ENCODE assay signal across 23 cellular contexts in the genomic region with DNA sequence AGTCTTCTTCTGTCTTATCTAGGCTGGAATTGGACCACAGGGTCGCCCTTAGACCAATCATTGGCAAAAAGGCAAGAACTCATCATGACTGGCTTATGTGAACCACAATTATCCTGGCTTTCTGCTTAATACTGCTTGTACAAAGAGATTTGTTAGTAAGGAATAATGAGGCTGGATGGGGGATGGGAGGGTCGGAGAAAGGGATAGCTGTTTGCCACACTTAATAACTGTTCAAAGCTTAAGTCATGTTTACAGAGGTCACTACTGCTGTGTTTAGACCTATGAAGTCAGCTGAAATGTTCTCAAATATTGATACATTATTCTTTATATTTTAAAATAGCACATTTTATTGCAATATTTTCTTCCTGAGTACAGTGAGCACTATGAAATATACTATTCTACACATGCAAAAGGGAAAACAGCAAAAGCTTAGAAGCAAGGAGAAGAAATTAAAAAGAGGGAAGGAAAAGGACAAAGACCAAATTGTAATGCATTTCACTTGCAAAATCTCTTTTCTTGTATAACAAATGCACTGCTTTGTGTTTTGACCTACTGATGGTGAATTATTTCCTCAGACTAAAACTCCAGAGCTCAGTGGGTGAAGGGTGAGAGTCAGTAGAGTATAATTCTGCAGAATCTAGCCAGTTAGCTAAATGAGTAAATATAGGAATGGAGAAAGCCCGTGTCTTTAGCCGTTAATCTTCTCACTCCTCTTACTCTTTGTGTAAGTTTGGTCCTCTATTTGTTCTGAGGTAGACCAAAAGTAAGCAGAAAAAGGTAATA.
DNase-seq lines count a peak whose midpoint lies in the region; ATAC-seq, FAIRE-seq and TF ChIP-seq lines count a peak whose summit lies in the region.
"Had no signal": no experiment of that assay in that cellular context is flagged by ENCODE, and none has a peak within 500 bp of the region (broad histone marks: within the 10 kb centered on the region; RNA-seq: fewer than 3 reads in every experiment).

No MANE protein-coding gene starts in this region.

- ATAC-seq in HG02759 (IDR thresholded peaks at IDR 0.05; ENCODE audit: unreplicated experiment) = peak; percentile 13
- ATAC-seq in naive thymus-derived CD4-positive, alpha-beta T cell = no peak
- ATAC-seq in left lung = no peak
- ATAC-seq: left ventricle myocardium superior, PC-3 had no signal

- H3K4me1 Mint-ChIP-seq in neural progenitor cell = peaks cover 43% of the 10 kb centered on the region
- no peaks in the 10 kb centered on the region for H3K4me1 Mint-ChIP-seq in naive thymus-derived CD4-positive, alpha-beta T cell
- H3K4me1 Mint-ChIP-seq: activated CD4-positive, alpha-beta memory T cell treated with anti-CD3 and anti-CD28 coated beads, Interleukin-2, amount 10 ng/mL, durations not matched to agents 7 days and 5 days; activated naive CD4-positive, alpha-beta T cell treated with anti-CD3 and anti-CD28 coated beads, Interleukin-2, amount 10 ng/mL, durations not matched to agents 7 days and 5 days had no signal

- peak; percentile 41 for FAIRE-seq in D721Med (lab: Jason Lieb, UNC)
- FAIRE-seq: A204.1 had no signal

- TF ChIP-seq CTCF in D721Med (IDR thresholded peaks at IDR 0.05; ENCODE audit: insufficient read depth, missing control alignments) (no peak), WERI-Rb-1 (IDR thresholded peaks at IDR 0.05; ENCODE audit: low read depth, low read length) (no peak), neural progenitor cell (IDR thresholded peaks at IDR 0.05) (no peak), left lung (IDR thresholded peaks at IDR 0.05) (no peak), BE2C (IDR thresholded peaks at IDR 0.05; ENCODE audit: low read depth, low read length) (no peak)

- peaks cover 31% of the 10 kb centered on the region for H3K4me1 ChIP-seq in neural progenitor cell
- H3K4me1 ChIP-seq in naive thymus-derived CD4-positive, alpha-beta T cell (ENCODE audit: control insufficient read depth in 2 of 2, insufficient read depth in 2 of 2, low read length in 2 of 2) = no peaks in the 10 kb centered on the region
- H3K4me1 ChIP-seq in left lung = peaks cover 9 to 11% of the 10 kb centered on the region in 2 donors
- no peaks in the 10 kb centered on the region; the same call in 1 of the 2 replicates for H3K4me1 ChIP-seq in BE2C
- H3K4me1 ChIP-seq: ascending aorta, BLaER1 had no signal

- no peaks in the 10 kb centered on the region for H3K79me2 ChIP-seq in neural progenitor cell (ENCODE audit: low read depth)

- no peak overlapping the region for H3K9ac ChIP-seq in neural progenitor cell
- H3K9ac ChIP-seq: BLaER1 had no signal

- DNase-seq in D721Med (ENCODE audit: insufficient read length, low spot score) = no peak
- DNase-seq in WERI-Rb-1 = peak; percentile 59
- DNase-seq in neural progenitor cell (ENCODE audit: low spot score) = peak; percentile 17
- DNase-seq in naive thymus-derived CD4-positive, alpha-beta T cell = no peak
- DNase-seq in left lung = no peak
- DNase-seq in BE2C = no peak
- no peak for DNase-seq in NCI-H2196 treated with DMSO at 0.1 percent for 48 hours (lab: John Stamatoyannopoulos, UW; ENCODE audit: unreplicated experiment)
- DNase-seq: activated CD4-positive, alpha-beta memory T cell treated with anti-CD3 and anti-CD28 coated beads, Interleukin-2, amount 10 ng/mL, durations not matched to agents 7 days and 5 days; activated naive CD4-positive, alpha-beta T cell treated with anti-CD3 and anti-CD28 coated beads, Interleukin-2, amount 10 ng/mL, durations not matched to agents 7 days and 5 days; activated T-cell treated with anti-CD3 and anti-CD28 coated beads, Interleukin-2, amount 50 U/mL, for 24 hours; endodermal cell; left ventricle myocardium superior; NCI-H1105 treated with DMSO at 0.1 percent for 48 hours; NCI-H524 treated with DMSO at 0.1 percent for 48 hours; PC-3; SJCRH30; stimulated activated CD4-positive, alpha-beta T cell treated with anti-CD3 and anti-CD28 coated beads, Interleukin-1b, Interleukin-23, amount 100 ng/mL, for 48 hours; stimulated activated naive CD4-positive, alpha-beta T cell treated with Interleukin-2 at 50 U/mL for 16 hours; trophoblast cell had no signal

- H3K27ac ChIP-seq in WERI-Rb-1 = peak overlapping the region; percentile 52
- no peak overlapping the region for H3K27ac ChIP-seq in neural progenitor cell
- H3K27ac ChIP-seq in naive thymus-derived CD4-positive, alpha-beta T cell (ENCODE audit: low read depth, low read length) = no peak overlapping the region
- no peak overlapping the region for H3K27ac ChIP-seq in left lung
- H3K27ac ChIP-seq: ascending aorta, BLaER1, SJCRH30 had no signal

- H3K36me3 Mint-ChIP-seq in neural progenitor cell = no peaks in the 10 kb centered on the region
- peaks cover 0 to 7% (median 0%) of the 10 kb centered on the region in 5 donors for H3K36me3 Mint-ChIP-seq in naive thymus-derived CD4-positive, alpha-beta T cell
- H3K36me3 Mint-ChIP-seq: activated naive CD4-positive, alpha-beta T cell treated with anti-CD3 and anti-CD28 coated beads, Interleukin-2, amount 10 ng/mL, durations not matched to agents 7 days and 5 days had no signal

- POLR2A ChIA-PET in naive thymus-derived CD4-positive, alpha-beta T cell (lab: Charles Lee) = interaction anchor here (0.6 kb wide), 1 partner anchor 10 kb away, joined by 3 read pairs; no protein-coding TSS in a partner anchor

- no peaks in the 10 kb centered on the region for H3F3A ChIP-seq in neural progenitor cell (ENCODE audit: low read depth)

- H3K36me3 ChIP-seq in WERI-Rb-1 (no peaks in the 10 kb centered on the region), neural progenitor cell (no peaks in the 10 kb centered on the region), left lung (no peaks in the 10 kb centered on the region), BE2C (no peaks in the 10 kb centered on the region)
- no peaks in the 10 kb centered on the region for H3K36me3 ChIP-seq in naive thymus-derived CD4-positive, alpha-beta T cell (ENCODE audit: control insufficient read depth in 2 of 3, insufficient read depth in 3 of 3, low read length in 3 of 3)
- H3K36me3 ChIP-seq: ascending aorta, BLaER1, SJCRH30 had no signal

- CTCF ChIA-PET in naive thymus-derived CD4-positive, alpha-beta T cell (lab: Charles Lee) = no interaction called here

- H3K27me3 ChIP-seq in WERI-Rb-1 (ENCODE audit: insufficient read depth, low read depth, severe bottlenecking) (no peaks in the 10 kb centered on the region), neural progenitor cell (no peaks in the 10 kb centered on the region), left lung (no peaks in the 10 kb centered on the region), BE2C (no peaks in the 10 kb centered on the region)
- H3K27me3 ChIP-seq in naive thymus-derived CD4-positive, alpha-beta T cell (ENCODE audit: control insufficient read depth in 2 of 2, insufficient read depth in 2 of 2, low read length in 2 of 2) = no peaks in the 10 kb centered on the region
- H3K27me3 ChIP-seq: ascending aorta, BLaER1, SJCRH30 had no signal

- H3K9me3 ChIP-seq in WERI-Rb-1 (ENCODE audit: severe bottlenecking) = no peaks in the 10 kb centered on the region
- H3K9me3 ChIP-seq in neural progenitor cell (ENCODE audit: low read depth) = no peaks in the 10 kb centered on the region
- H3K9me3 ChIP-seq in naive thymus-derived CD4-positive, alpha-beta T cell (ENCODE audit: control insufficient read depth in 2 of 3, low read length in 3 of 3) = no peaks in the 10 kb centered on the region
- no peaks in the 10 kb centered on the region for H3K9me3 ChIP-seq in left lung
- no peaks in the 10 kb centered on the region for H3K9me3 ChIP-seq in BE2C
- H3K9me3 ChIP-seq: ascending aorta, BLaER1, SJCRH30 had no signal

- H3K27me3 Mint-ChIP-seq in neural progenitor cell (ENCODE audit: insufficient read depth, low read depth) = no peaks in the 10 kb centered on the region
- H3K27me3 Mint-ChIP-seq in naive thymus-derived CD4-positive, alpha-beta T cell = peaks cover 0 to 5% (median 0%) of the 10 kb centered on the region in 5 donors
- H3K27me3 Mint-ChIP-seq: activated CD4-positive, alpha-beta memory T cell treated with anti-CD3 and anti-CD28 coated beads, Interleukin-2, amount 10 ng/mL, durations not matched to agents 7 days and 5 days; activated naive CD4-positive, alpha-beta T cell treated with anti-CD3 and anti-CD28 coated beads, Interleukin-2, amount 10 ng/mL, durations not matched to agents 7 days and 5 days; activated T-cell treated with anti-CD3 and anti-CD28 coated beads, Interleukin-2, amount 50 U/mL, for 24 hours had no signal

- no peaks in the 10 kb centered on the region for H4K20me1 ChIP-seq in neural progenitor cell (ENCODE audit: low read depth)
- H4K20me1 ChIP-seq: BLaER1 had no signal

- H3K4me2 ChIP-seq in neural progenitor cell = peak overlapping the region; percentile 39
- H3K4me2 ChIP-seq: BLaER1 had no signal

- peaks cover 2% of the 10 kb centered on the region for H3K9me3 Mint-ChIP-seq in neural progenitor cell
- peaks cover 0 to 24% (median 0%) of the 10 kb centered on the region in 11 donors for H3K9me3 Mint-ChIP-seq in naive thymus-derived CD4-positive, alpha-beta T cell
- H3K9me3 Mint-ChIP-seq: activated CD4-positive, alpha-beta memory T cell treated with anti-CD3 and anti-CD28 coated beads, Interleukin-2, amount 10 ng/mL, durations not matched to agents 7 days and 5 days; activated naive CD4-positive, alpha-beta T cell treated with anti-CD3 and anti-CD28 coated beads, Interleukin-2, amount 10 ng/mL, durations not matched to agents 7 days and 5 days; activated T-cell treated with anti-CD3 and anti-CD28 coated beads, Interleukin-2, amount 50 U/mL, for 24 hours; endodermal cell had no signal

- intact Hi-C loops in naive thymus-derived CD4-positive, alpha-beta T cell (cut with micrococcal nuclease) = no loop called here
- intact Hi-C loops in left lung (cut with DNase I) = no loop called here

- no peak overlapping the region for H3K27ac Mint-ChIP-seq in neural progenitor cell
- no peak overlapping the region for H3K27ac Mint-ChIP-seq in naive thymus-derived CD4-positive, alpha-beta T cell
- H3K27ac Mint-ChIP-seq: activated CD4-positive, alpha-beta memory T cell treated with anti-CD3 and anti-CD28 coated beads, Interleukin-2, amount 10 ng/mL, durations not matched to agents 7 days and 5 days; activated naive CD4-positive, alpha-beta T cell treated with anti-CD3 and anti-CD28 coated beads, Interleukin-2, amount 10 ng/mL, durations not matched to agents 7 days and 5 days; activated T-cell treated with anti-CD3 and anti-CD28 coated beads, Interleukin-2, amount 50 U/mL, for 24 hours; endodermal cell had no signal

- no peak overlapping the region for H3K4me3 Mint-ChIP-seq in neural progenitor cell
- no peak overlapping the region for H3K4me3 Mint-ChIP-seq in naive thymus-derived CD4-positive, alpha-beta T cell
- H3K4me3 Mint-ChIP-seq: activated CD4-positive, alpha-beta memory T cell treated with anti-CD3 and anti-CD28 coated beads, Interleukin-2, amount 10 ng/mL, durations not matched to agents 7 days and 5 days; activated naive CD4-positive, alpha-beta T cell treated with anti-CD3 and anti-CD28 coated beads, Interleukin-2, amount 10 ng/mL, durations not matched to agents 7 days and 5 days; activated T-cell treated with anti-CD3 and anti-CD28 coated beads, Interleukin-2, amount 50 U/mL, for 24 hours; endodermal cell had no signal

- H2AFZ ChIP-seq in neural progenitor cell (replicated peaks) = no peak overlapping the region

- no peak overlapping the region for H3K4me3 ChIP-seq in WERI-Rb-1 (ENCODE audit: low read depth, low read length)
- H3K4me3 ChIP-seq in neural progenitor cell = no peak overlapping the region
- H3K4me3 ChIP-seq in naive thymus-derived CD4-positive, alpha-beta T cell (ENCODE audit: low read length) = no peak overlapping the region
- H3K4me3 ChIP-seq in left lung = no peak overlapping the region
- no peak overlapping the region for H3K4me3 ChIP-seq in BE2C (ENCODE audit: low read depth, low read length)
- H3K4me3 ChIP-seq: ascending aorta, BLaER1, SJCRH30 had no signal

Comparison
In these comparisons a context has a peak if more than half of its experiments do, and no peak if none do; other contexts are left out.
1. DNase-seq: peak in WERI-Rb-1 (single experiment) and neural progenitor cell (single experiment); none in D721Med (single experiment), naive thymus-derived CD4-positive, alpha-beta T cell (0 of 9), left lung (0 of 2), BE2C (single experiment) and NCI-H2196 treated with DMSO at 0.1 percent for 48 hours (single experiment).